ENCODE assay signal across 10 cellular contexts in genomic region chr7:20539201-20539600, GRCh38.
DNase-seq lines count a peak whose midpoint lies in the region; ATAC-seq and TF ChIP-seq lines count a peak whose summit lies in the region.
"Had no signal": no experiment of that assay in that cellular context is flagged by ENCODE, and none has a peak within 500 bp of the region (broad histone marks: within the 10 kb centered on the region; RNA-seq: fewer than 3 reads in every experiment).

No MANE protein-coding gene starts in this region.

- H3K9me3 ChIP-seq in SU-DHL-6 (ENCODE audit: insufficient read depth, low read length) (no peaks in the 10 kb centered on the region), iPS DF 6.9 (ENCODE audit: control insufficient read depth, insufficient read depth, low read length) (no peaks in the 10 kb centered on the region), testis (no peaks in the 10 kb centered on the region)

- H3K27me3 ChIP-seq in SU-DHL-6 (ENCODE audit: low read length) (peaks cover 6% of the 10 kb centered on the region; the same call in 1 of the 2 replicates), iPS DF 6.9 (ENCODE audit: control insufficient read depth, insufficient read depth, low read length) (no peaks in the 10 kb centered on the region), testis (no peaks in the 10 kb centered on the region)

- no peaks in the 10 kb centered on the region for H3K36me3 ChIP-seq in SU-DHL-6 (ENCODE audit: low read length)
- H3K36me3 ChIP-seq in iPS DF 6.9 (ENCODE audit: control insufficient read depth, insufficient read depth, low read length) = no peaks in the 10 kb centered on the region
- H3K36me3 ChIP-seq in testis (ENCODE audit: low read depth, missing control alignments) = no peaks in the 10 kb centered on the region

- no peaks in the 10 kb centered on the region for H3K4me1 ChIP-seq in iPS DF 6.9 (ENCODE audit: control insufficient read depth, insufficient read depth, low read length)
- H3K4me1 ChIP-seq in testis = no peaks in the 10 kb centered on the region

- H3K4me2 ChIP-seq in SU-DHL-6 (ENCODE audit: low read depth, low read length, poor library complexity, severe bottlenecking) = no peak overlapping the region

- no peak for TF ChIP-seq POLR2A in testis (IDR thresholded peaks at IDR 0.05)

- TF ChIP-seq CTCF in SU-DHL-6 (IDR thresholded peaks at IDR 0.05; ENCODE audit: insufficient read depth, low read length, poor library complexity, severe bottlenecking) (peak; percentile 29), testis (IDR thresholded peaks at IDR 0.05) (no peak)

- no peak overlapping the region for H3K4me3 ChIP-seq in SU-DHL-6 (ENCODE audit: insufficient read depth, low read length, poor library complexity, severe bottlenecking)
- H3K4me3 ChIP-seq in iPS DF 6.9 (ENCODE audit: low read length) = no peak overlapping the region
- no peak overlapping the region for H3K4me3 ChIP-seq in testis

- H3K9ac ChIP-seq in SU-DHL-6 (ENCODE audit: low read length) = no peak overlapping the region

- H3K27ac ChIP-seq in SU-DHL-6 (ENCODE audit: low read depth, low read length) (no peak overlapping the region), iPS DF 6.9 (ENCODE audit: low read length) (no peak overlapping the region), testis (no peak overlapping the region)

- no peaks in the 10 kb centered on the region for H4K20me1 ChIP-seq in SU-DHL-6 (ENCODE audit: low read depth, low read length)

- no peaks in the 10 kb centered on the region for H3K9me2 ChIP-seq in SU-DHL-6 (replicated peaks; ENCODE audit: insufficient read depth, low read length)

- no peak overlapping the region for H2AFZ ChIP-seq in SU-DHL-6 (ENCODE audit: low read depth, low read length, severe bottlenecking)

- intact Hi-C loops in testis (cut with DNase I; ENCODE audit: low total_unique reads) = no loop called here

- DNase-seq in DMS 273 (lab: John Stamatoyannopoulos, UW; ENCODE audit: unreplicated experiment) = peak; percentile 32
- no peak for DNase-seq in DMS 273 treated with DMSO at 0.1 percent for 48 hours (lab: John Stamatoyannopoulos, UW)
- peak; percentile 44 for DNase-seq in HT-29 (ENCODE audit: low spot score)
- DNase-seq in iPS DF 6.9 (ENCODE audit: low read depth, low spot score) = peak; percentile 37
- DNase-seq in testis = no peak
- no peak for DNase-seq in activated effector memory CD4-positive, alpha-beta T cell treated with Interleukin-2 at 50 U/mL for 16 hours
- DNase-seq: activated CD4-positive, alpha-beta T cell treated with anti-CD3 and anti-CD28 coated beads for 36 hours; right cardiac atrium had no signal

- no CpG with 5 or more reads among the region's 4 CpGs for WGBS in iPS DF 6.9 (ENCODE audit: insufficient coverage, insufficient read length)
- 91 to 94% methylated on average over 4 of the region's 4 CpGs for WGBS in testis, 2 donors

- no peak for ATAC-seq in GM18498 (IDR thresholded peaks at IDR 0.05; ENCODE audit: unreplicated experiment)
- ATAC-seq: activated CD4-positive, alpha-beta T cell treated with anti-CD3 and anti-CD28 coated beads for 36 hours; right cardiac atrium had no signal

- H3F3A ChIP-seq in SU-DHL-6 (ENCODE audit: insufficient read depth) = no peaks in the 10 kb centered on the region

- no peaks in the 10 kb centered on the region for H3K79me2 ChIP-seq in SU-DHL-6 (ENCODE audit: insufficient read depth, low read length)

Comparison
In these comparisons a context has a peak if more than half of its experiments do, and no peak if none do; other contexts are left out.
1. DNase-seq: peak in DMS 273 (single experiment), HT-29 (single experiment) and iPS DF 6.9 (single experiment); none in DMS 273 treated with DMSO at 0.1 percent for 48 hours (single experiment), testis (single experiment) and activated effector memory CD4-positive, alpha-beta T cell treated with Interleukin-2 at 50 U/mL for 16 hours (single experiment).